Comparison of ENCODE assay signal across 9 cellular contexts in the genomic region with DNA sequence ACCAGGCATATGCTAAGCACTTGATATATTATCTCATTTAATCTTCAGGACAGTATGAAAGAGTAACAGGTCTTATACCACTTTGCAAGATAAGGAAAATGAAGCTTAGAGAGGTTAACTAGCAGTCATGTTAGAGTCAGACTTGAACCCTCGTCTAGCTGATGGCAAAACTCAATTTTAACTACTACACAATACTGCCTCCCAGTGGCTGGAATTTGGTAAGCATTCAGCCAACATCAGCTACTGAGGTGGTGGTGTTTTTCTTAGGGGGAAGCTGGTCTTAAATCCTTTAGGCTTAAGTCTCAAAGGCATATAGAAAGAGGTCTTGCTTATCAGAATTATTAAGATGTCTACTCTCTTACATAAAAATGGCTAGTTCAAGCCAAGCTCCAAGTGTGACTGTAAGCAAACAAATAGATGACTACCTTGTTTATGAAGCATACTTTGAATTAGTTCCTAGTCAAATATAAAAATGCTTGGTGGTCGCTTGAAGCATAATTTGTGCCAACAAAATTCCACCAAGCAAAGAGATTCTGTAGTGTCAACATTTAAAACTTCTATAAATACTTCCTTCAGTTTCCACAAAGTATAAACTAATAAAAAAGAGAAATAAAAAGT.
DNase-seq lines count a peak whose midpoint lies in the region; ATAC-seq and TF ChIP-seq lines count a peak whose summit lies in the region.
"Had no signal": no experiment of that assay in that cellular context is flagged by ENCODE, and none has a peak within 500 bp of the region (broad histone marks: within the 10 kb centered on the region; RNA-seq: fewer than 3 reads in every experiment).

No MANE protein-coding gene starts in this region.

- H3K27ac ChIP-seq in SU-DHL-6 (ENCODE audit: low read depth, low read length) (no peak overlapping the region), heart left ventricle (no peak overlapping the region)
- H3K27ac ChIP-seq: SK-N-MC had no signal

- peak; percentile 20 for DNase-seq in Caki2 (ENCODE audit: low read depth)
- DNase-seq in HS-27A (ENCODE audit: low read depth): peak; percentile 26
- peak in 1 of 5 donors; percentile 28 for DNase-seq in heart left ventricle
- peak; percentile 25 for DNase-seq in stimulated activated CD8-positive, alpha-beta memory T cell treated with anti-CD3 and anti-CD28 coated beads, Interleukin-4, amount 100 ng/mL, for 48 hours
- no peak for DNase-seq in activated CD4-positive, alpha-beta T cell treated with anti-CD3 and anti-CD28 coated beads for 4 hours
- no peak for DNase-seq in activated naive CD4-positive, alpha-beta T cell treated with Interleukin-2 at 50 U/mL for 16 hours

- H3K27me3 ChIP-seq in SU-DHL-6 (ENCODE audit: low read length) (no peaks in the 10 kb centered on the region), heart left ventricle (no peaks in the 10 kb centered on the region)

- TF ChIP-seq CTCF in SU-DHL-6 (IDR thresholded peaks at IDR 0.05; ENCODE audit: insufficient read depth, low read length, poor library complexity, severe bottlenecking): peak; percentile 21
- TF ChIP-seq CTCF in heart left ventricle (IDR thresholded peaks at IDR 0.05): peak; percentile 36 to 70 (median 58)

- H3F3A ChIP-seq in SU-DHL-6 (ENCODE audit: insufficient read depth): no peaks in the 10 kb centered on the region

- H3K9ac ChIP-seq in SU-DHL-6 (ENCODE audit: low read length): no peak overlapping the region

- H3K4me3 ChIP-seq in SU-DHL-6 (ENCODE audit: insufficient read depth, low read length, poor library complexity, severe bottlenecking) (no peak overlapping the region), heart left ventricle (no peak overlapping the region)
- H3K4me3 ChIP-seq: SK-N-MC had no signal

- WGBS in heart left ventricle, 4 donors: 32 to 43% (median 40%) methylated on average over 2 of the region's 2 CpGs

- no peaks in the 10 kb centered on the region for H4K20me1 ChIP-seq in SU-DHL-6 (ENCODE audit: low read depth, low read length)

- H3K9me3 ChIP-seq in SU-DHL-6 (ENCODE audit: insufficient read depth, low read length): no peaks in the 10 kb centered on the region
- no peaks in the 10 kb centered on the region for H3K9me3 ChIP-seq in heart left ventricle

- ATAC-seq in GM19351 (IDR thresholded peaks at IDR 0.05; ENCODE audit: unreplicated experiment) (peak; percentile 84), heart left ventricle (peak in 1 of 4 donors; percentile 49)

- in situ Hi-C loops in Caki2 (cut with HindIII; ENCODE audit: low pct_unique_long_range_greater_than_20kb, low sequenced_read_pairs): no loop called here

- H3K79me2 ChIP-seq in SU-DHL-6 (ENCODE audit: insufficient read depth, low read length): no peaks in the 10 kb centered on the region

- H3K4me2 ChIP-seq in SU-DHL-6 (ENCODE audit: low read depth, low read length, poor library complexity, severe bottlenecking): no peak overlapping the region

- no peaks in the 10 kb centered on the region for H3K9me2 ChIP-seq in SU-DHL-6 (replicated peaks; ENCODE audit: insufficient read depth, low read length)

- no peak for TF ChIP-seq POLR2A in heart left ventricle (IDR thresholded peaks at IDR 0.05)

- intact Hi-C loops in heart left ventricle (cut with DNase I): loop anchor here (5.0 to 10.0 kb wide), 8 partner anchors 324 to 876 kb away; a partner anchor contains a TSS

- no peaks in the 10 kb centered on the region for H3K4me1 ChIP-seq in heart left ventricle

- no peak overlapping the region for H2AFZ ChIP-seq in SU-DHL-6 (ENCODE audit: low read depth, low read length, severe bottlenecking)

- H3K36me3 ChIP-seq in SU-DHL-6 (ENCODE audit: low read length): no peaks in the 10 kb centered on the region
- H3K36me3 ChIP-seq in heart left ventricle: no peaks in the 10 kb centered on the region

Comparison
In these comparisons a context has a peak if more than half of its experiments do, and no peak if none do; other contexts are left out.
1. DNase-seq: peak in Caki2 (single experiment), HS-27A (single experiment) and stimulated activated CD8-positive, alpha-beta memory T cell treated with anti-CD3 and anti-CD28 coated beads, Interleukin-4, amount 100 ng/mL, for 48 hours (single experiment); none in activated CD4-positive, alpha-beta T cell treated with anti-CD3 and anti-CD28 coated beads for 4 hours (0 of 2) and activated naive CD4-positive, alpha-beta T cell treated with Interleukin-2 at 50 U/mL for 16 hours (single experiment).